In genomic region chr3:164040991-164041390, GRCh38 we compare ENCODE assay signal across 25 cellular contexts.
"Had no signal": no experiment of that assay in that cellular context is flagged by ENCODE, and none has a peak within 500 bp of the region (broad histone marks: within the 10 kb centered on the region; RNA-seq: fewer than 3 reads in every experiment).

No MANE protein-coding gene starts in this region.

- DNase-seq: activated CD4-positive, alpha-beta T cell treated with anti-CD3 and anti-CD28 coated beads, Interleukin-2, amount 10 ng/mL, durations not matched to agents 24 days and 14 days; activated CD8-positive, alpha-beta memory T cell treated with anti-CD3 and anti-CD28 coated beads, Interleukin-2, amount 10 ng/mL, durations not matched to agents 7 days and 5 days; activated CD8-positive, alpha-beta T cell treated with anti-CD3 and anti-CD28 coated beads for 36 hours; activated naive CD4-positive, alpha-beta T cell; activated T-cell treated with anti-CD3 and anti-CD28 coated beads for 4 hours; adrenal gland; effector CD8-positive, alpha-beta T cell; glutamatergic neuron; immature natural killer cell; natural killer cell; nucleus accumbens; right lobe of liver; small intestine; stimulated activated CD4-positive, alpha-beta T cell treated with anti-CD3 and anti-CD28 coated beads, Interleukin-15, amount 100 ng/mL, for 24 hours; stomach; SW 1271; T-helper 17 cell had no signal

- H3K4me1 ChIP-seq: adrenal gland, right lobe of liver, stomach, suprapubic skin, tibial nerve had no signal

- H3K79me2 ChIP-seq: hepatocyte had no signal

- H3K27ac Mint-ChIP-seq: activated CD4-positive, alpha-beta T cell treated with anti-CD3 and anti-CD28 coated beads, Interleukin-2, amount 10 ng/mL, durations not matched to agents 24 days and 14 days; activated CD8-positive, alpha-beta memory T cell treated with anti-CD3 and anti-CD28 coated beads, Interleukin-2, amount 10 ng/mL, durations not matched to agents 7 days and 5 days; activated CD8-positive, alpha-beta T cell treated with anti-CD3 and anti-CD28 coated beads for 36 hours; activated naive CD8-positive, alpha-beta T cell; dendritic cell treated with granulocyte-macrophage colony-stimulating factor and Interleukin-4, amounts not matched to agents 40 ng/mL and 50 ng/mL, for 4 days; immature natural killer cell; natural killer cell; stimulated activated memory B cell treated with anti-CD40 and anti-IgM and Interleukin-4, amounts not matched to agents 10 μg/mL and 1 μg/mL and 100 μg/mL, for 72 hours; T-helper 17 cell had no signal

- H3K9me3 Mint-ChIP-seq: activated CD4-positive, alpha-beta T cell treated with anti-CD3 and anti-CD28 coated beads, Interleukin-2, amount 10 ng/mL, durations not matched to agents 24 days and 14 days; dendritic cell treated with granulocyte-macrophage colony-stimulating factor and Interleukin-4, amounts not matched to agents 40 ng/mL and 50 ng/mL, for 4 days had no signal

- H3K27me3 ChIP-seq: adrenal gland, hepatocyte, right lobe of liver, stomach, suprapubic skin, tibial nerve had no signal

- H3K9me3 ChIP-seq: adrenal gland, right lobe of liver, stomach, tibial nerve had no signal

- H3K4me3 ChIP-seq: adrenal gland, hepatocyte, lung, right lobe of liver, stomach, suprapubic skin, tibial nerve had no signal

- H3K27me3 Mint-ChIP-seq: activated CD4-positive, alpha-beta T cell treated with anti-CD3 and anti-CD28 coated beads, Interleukin-2, amount 10 ng/mL, durations not matched to agents 24 days and 14 days; activated CD8-positive, alpha-beta memory T cell treated with anti-CD3 and anti-CD28 coated beads, Interleukin-2, amount 10 ng/mL, durations not matched to agents 7 days and 5 days; activated CD8-positive, alpha-beta T cell treated with anti-CD3 and anti-CD28 coated beads for 36 hours; activated naive CD8-positive, alpha-beta T cell; dendritic cell treated with granulocyte-macrophage colony-stimulating factor and Interleukin-4, amounts not matched to agents 40 ng/mL and 50 ng/mL, for 4 days; stimulated activated memory B cell treated with anti-CD40 and anti-IgM and Interleukin-4, amounts not matched to agents 10 μg/mL and 1 μg/mL and 100 μg/mL, for 72 hours; T-helper 17 cell had no signal

- H3K4me3 Mint-ChIP-seq: activated CD4-positive, alpha-beta T cell treated with anti-CD3 and anti-CD28 coated beads, Interleukin-2, amount 10 ng/mL, durations not matched to agents 24 days and 14 days; activated CD8-positive, alpha-beta memory T cell treated with anti-CD3 and anti-CD28 coated beads, Interleukin-2, amount 10 ng/mL, durations not matched to agents 7 days and 5 days; activated CD8-positive, alpha-beta T cell treated with anti-CD3 and anti-CD28 coated beads for 36 hours; activated naive CD8-positive, alpha-beta T cell; dendritic cell treated with granulocyte-macrophage colony-stimulating factor and Interleukin-4, amounts not matched to agents 40 ng/mL and 50 ng/mL, for 4 days; immature natural killer cell; natural killer cell; stimulated activated memory B cell treated with anti-CD40 and anti-IgM and Interleukin-4, amounts not matched to agents 10 μg/mL and 1 μg/mL and 100 μg/mL, for 72 hours; T-helper 17 cell had no signal

- H3K4me2 ChIP-seq: hepatocyte had no signal

- H3K4me1 Mint-ChIP-seq: activated CD4-positive, alpha-beta T cell treated with anti-CD3 and anti-CD28 coated beads, Interleukin-2, amount 10 ng/mL, durations not matched to agents 24 days and 14 days; activated CD8-positive, alpha-beta memory T cell treated with anti-CD3 and anti-CD28 coated beads, Interleukin-2, amount 10 ng/mL, durations not matched to agents 7 days and 5 days; immature natural killer cell; natural killer cell; stimulated activated memory B cell treated with anti-CD40 and anti-IgM and Interleukin-4, amounts not matched to agents 10 μg/mL and 1 μg/mL and 100 μg/mL, for 72 hours; T-helper 17 cell had no signal

- H3K27ac ChIP-seq: adrenal gland, hepatocyte, right lobe of liver, stomach, suprapubic skin, tibial nerve, VCaP had no signal

- H2AFZ ChIP-seq: hepatocyte had no signal

- H3K36me3 Mint-ChIP-seq: activated CD8-positive, alpha-beta memory T cell treated with anti-CD3 and anti-CD28 coated beads, Interleukin-2, amount 10 ng/mL, durations not matched to agents 7 days and 5 days; activated naive CD8-positive, alpha-beta T cell; immature natural killer cell; natural killer cell; stimulated activated memory B cell treated with anti-CD40 and anti-IgM and Interleukin-4, amounts not matched to agents 10 μg/mL and 1 μg/mL and 100 μg/mL, for 72 hours had no signal

- H3K36me3 ChIP-seq: adrenal gland, right lobe of liver, stomach, suprapubic skin, tibial nerve had no signal
